ENCODE assay signal across 18 cellular contexts in genomic region chr6:120405947-120406346, GRCh38.
DNase-seq lines count a peak whose midpoint lies in the region; FAIRE-seq lines count a peak whose summit lies in the region.
"Had no signal": no experiment of that assay in that cellular context is flagged by ENCODE, and none has a peak within 500 bp of the region (broad histone marks: within the 10 kb centered on the region; RNA-seq: fewer than 3 reads in every experiment).

No MANE protein-coding gene starts in this region.

- H3K4me1 ChIP-seq in iPS DF 6.9 (ENCODE audit: control insufficient read depth, insufficient read depth, low read length) = no peaks in the 10 kb centered on the region
- H3K4me1 ChIP-seq: pancreas had no signal

- H3K4me3 ChIP-seq in SK-N-MC (no peak overlapping the region), iPS DF 6.9 (ENCODE audit: low read length) (no peak overlapping the region)
- H3K4me3 ChIP-seq: pancreas had no signal

- no CpG with 5 or more reads among the region's 3 CpGs for WGBS in iPS DF 6.9 (ENCODE audit: insufficient coverage, insufficient read length)

- no peaks in the 10 kb centered on the region for H3K27me3 ChIP-seq in iPS DF 6.9 (ENCODE audit: control insufficient read depth, insufficient read depth, low read length)
- H3K27me3 ChIP-seq: pancreas had no signal

- H3K36me3 ChIP-seq in SK-N-MC (ENCODE audit: insufficient read depth, low read length) (no peaks in the 10 kb centered on the region), iPS DF 6.9 (ENCODE audit: control insufficient read depth, insufficient read depth, low read length) (no peaks in the 10 kb centered on the region)
- H3K36me3 ChIP-seq: pancreas had no signal

- H3K36me3 Mint-ChIP-seq in T-helper 2 cell treated with Interferon-gamma antibody and Interleukin-4, amounts not matched to agents 5 μg/mL and 100 μg/mL, for 36 hours (ENCODE audit: low read depth) = no peaks in the 10 kb centered on the region
- H3K36me3 Mint-ChIP-seq: CD4-positive, alpha-beta memory T cell had no signal

- H3K9me3 ChIP-seq in SK-N-MC (ENCODE audit: low read depth, low read length) (no peaks in the 10 kb centered on the region), iPS DF 6.9 (ENCODE audit: control insufficient read depth, insufficient read depth, low read length) (no peaks in the 10 kb centered on the region)
- H3K9me3 ChIP-seq: pancreas had no signal

- H3K9ac ChIP-seq in SK-N-MC (ENCODE audit: insufficient read length) = no peak overlapping the region

- H3K27me3 Mint-ChIP-seq in T-helper 2 cell treated with Interferon-gamma antibody and Interleukin-4, amounts not matched to agents 5 μg/mL and 100 μg/mL, for 36 hours (ENCODE audit: low read depth) = no peaks in the 10 kb centered on the region
- H3K27me3 Mint-ChIP-seq: CD4-positive, alpha-beta memory T cell had no signal

- H3K4me1 Mint-ChIP-seq in T-helper 2 cell treated with Interferon-gamma antibody and Interleukin-4, amounts not matched to agents 5 μg/mL and 100 μg/mL, for 36 hours (ENCODE audit: low read depth) = no peaks in the 10 kb centered on the region
- H3K4me1 Mint-ChIP-seq: CD4-positive, alpha-beta memory T cell had no signal

- H3K4me3 Mint-ChIP-seq in T-helper 2 cell treated with Interferon-gamma antibody and Interleukin-4, amounts not matched to agents 5 μg/mL and 100 μg/mL, for 36 hours = no peak overlapping the region
- H3K4me3 Mint-ChIP-seq: CD4-positive, alpha-beta memory T cell had no signal

- no peak overlapping the region for H3K27ac ChIP-seq in SK-N-MC
- no peak overlapping the region for H3K27ac ChIP-seq in iPS DF 6.9 (ENCODE audit: low read length)
- H3K27ac ChIP-seq: pancreas had no signal

- DNase-seq in ELF-1 (ENCODE audit: low read depth, low spot score) (peak; percentile 46), HT-29 (ENCODE audit: low spot score) (peak; percentile 39), SK-N-MC (ENCODE audit: low read depth, low spot score) (peak; percentile 12), iPS DF 6.9 (ENCODE audit: low read depth, low spot score) (peak; percentile 18), NCI-H2029 treated with DMSO at 0.1 percent for 48 hours (lab: John Stamatoyannopoulos, UW) (no peak), HTR-8/SVneo (ENCODE audit: insufficient read length, low spot score) (no peak)
- no peak for DNase-seq in T-helper 2 cell treated with Interferon-gamma antibody and Interleukin-4, amounts not matched to agents 5 μg/mL and 100 μg/mL, for 36 hours (ENCODE audit: low spot score)
- DNase-seq in activated effector memory CD4-positive, alpha-beta T cell treated with Interleukin-2 at 50 U/mL for 16 hours = no peak
- DNase-seq: activated CD8-positive, alpha-beta memory T cell treated with anti-CD3 and anti-CD28 coated beads for 24 hours; activated gamma-delta T cell treated with Interleukin-2 at 50 U/mL for 16 hours; CD4-positive, alpha-beta memory T cell; effector CD8-positive, alpha-beta T cell; foreskin melanocyte; NCI-H226; pancreas; RPMI8226 had no signal

- FAIRE-seq in HTR-8/SVneo (lab: Jason Lieb, UNC) = no peak
- FAIRE-seq: GM19239, islet of Langerhans, pancreas had no signal

- H3K27ac Mint-ChIP-seq in T-helper 2 cell treated with Interferon-gamma antibody and Interleukin-4, amounts not matched to agents 5 μg/mL and 100 μg/mL, for 36 hours = no peak overlapping the region
- H3K27ac Mint-ChIP-seq: CD4-positive, alpha-beta memory T cell had no signal

- no peaks in the 10 kb centered on the region for H3K9me3 Mint-ChIP-seq in T-helper 2 cell treated with Interferon-gamma antibody and Interleukin-4, amounts not matched to agents 5 μg/mL and 100 μg/mL, for 36 hours

Comparison
In these comparisons a context has a peak if more than half of its experiments do, and no peak if none do; other contexts are left out.
1. DNase-seq: peak in ELF-1 (single experiment), HT-29 (single experiment), SK-N-MC (single experiment) and iPS DF 6.9 (single experiment); none in T-helper 2 cell treated with Interferon-gamma antibody and Interleukin-4, amounts not matched to agents 5 μg/mL and 100 μg/mL, for 36 hours (single experiment), NCI-H2029 treated with DMSO at 0.1 percent for 48 hours (single experiment), HTR-8/SVneo (single experiment) and activated effector memory CD4-positive, alpha-beta T cell treated with Interleukin-2 at 50 U/mL for 16 hours (single experiment).